1 cellular context compared by ENCODE assay signal in the genomic region with DNA sequence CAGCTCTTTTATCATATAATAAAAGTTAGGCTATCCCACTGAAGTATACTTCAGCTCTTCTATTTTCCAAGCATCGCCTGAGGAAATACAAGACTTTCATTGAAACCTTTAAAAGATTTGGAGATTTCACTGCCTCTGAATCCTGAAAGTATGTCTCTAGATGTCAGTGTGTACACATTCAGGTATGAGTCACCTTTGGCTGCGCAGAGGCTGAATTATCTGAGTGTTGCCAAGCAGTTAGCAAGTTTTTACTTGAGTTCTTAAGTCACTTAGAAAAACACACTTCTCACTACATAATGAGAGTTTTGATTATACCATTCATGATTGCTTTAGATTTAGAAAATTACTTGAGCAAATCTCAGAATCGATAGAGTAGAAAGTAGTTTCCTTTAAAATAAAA.
TF ChIP-seq lines count a peak whose summit lies in the region.

No MANE protein-coding gene starts in this region.

TF ChIP-seq in SK-N-SH, 30 proteins besides CTCF, POLR2A, EP300 and RAD21 (continued from another document):
- TF ChIP-seq POLR2AphosphoS5 (IDR thresholded peaks at IDR 0.05; ENCODE audit: low read depth, low read length) (no peak), NFIC (IDR thresholded peaks at IDR 0.05; ENCODE audit: borderline replicate concordance) (no peak)
- TF ChIP-seq, protein P1, sequence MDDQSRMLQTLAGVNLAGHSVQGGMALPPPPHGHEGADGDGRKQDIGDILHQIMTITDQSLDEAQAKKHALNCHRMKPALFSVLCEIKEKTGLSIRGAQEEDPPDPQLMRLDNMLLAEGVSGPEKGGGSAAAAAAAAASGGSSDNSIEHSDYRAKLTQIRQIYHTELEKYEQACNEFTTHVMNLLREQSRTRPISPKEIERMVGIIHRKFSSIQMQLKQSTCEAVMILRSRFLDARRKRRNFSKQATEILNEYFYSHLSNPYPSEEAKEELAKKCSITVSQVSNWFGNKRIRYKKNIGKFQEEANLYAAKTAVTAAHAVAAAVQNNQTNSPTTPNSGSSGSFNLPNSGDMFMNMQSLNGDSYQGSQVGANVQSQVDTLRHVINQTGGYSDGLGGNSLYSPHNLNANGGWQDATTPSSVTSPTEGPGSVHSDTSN (IDR thresholded peaks at IDR 0.05) = no peak
